ENCODE assay signal across 9 cellular contexts in genomic region chr10:71837085-71837827, GRCh38. TPM values are rescaled to one million over a fixed set of nuclear protein-coding genes. Genes with fewer than 3 reads are reported as not detected.
DNase-seq lines count a peak whose midpoint lies in the region; ATAC-seq and TF ChIP-seq lines count a peak whose summit lies in the region.
"Had no signal": no experiment of that assay in that cellular context is flagged by ENCODE, and none has a peak within 500 bp of the region (broad histone marks: within the 10 kb centered on the region; RNA-seq: fewer than 3 reads in every experiment).

No MANE protein-coding gene starts in this region.

- peak overlapping the region; percentile 40 to 62 (median 47) for H3K9ac ChIP-seq in skeletal muscle tissue (ENCODE audit: low read depth in 1 of 3, low read length in 3 of 3)

- H3K27me3 ChIP-seq in skeletal muscle tissue (ENCODE audit: control insufficient read depth in 3 of 3, insufficient read depth in 3 of 3, low read length in 3 of 3) = no peaks in the 10 kb centered on the region
- H3K27me3 ChIP-seq: SJSA1 had no signal

- in situ Hi-C loops in SK-MEL-5 (cut with HindIII; ENCODE audit: low pct_unique_long_range_greater_than_20kb, low sequenced_read_pairs) = no loop called here

- H3K4me1 ChIP-seq in skeletal muscle tissue (ENCODE audit: control insufficient read depth in 3 of 3, insufficient read depth in 3 of 3, low read length in 3 of 3) = peaks cover 50 to 80% (median 75%) of the 10 kb centered on the region in 3 donors

- H3K4me3 ChIP-seq in GM12875 (ENCODE audit: low read depth, low read length) (no peak overlapping the region), skeletal muscle tissue (ENCODE audit: low read length in 3 of 3) (peak overlapping the region; percentile 4 to 13 (median 8))
- H3K4me3 ChIP-seq: SJSA1 had no signal

- H3K36me3 ChIP-seq in skeletal muscle tissue (ENCODE audit: control insufficient read depth in 3 of 3, insufficient read depth in 3 of 3, low read length in 3 of 3) = peaks cover 12 to 13% (median 12%) of the 10 kb centered on the region in 3 donors

- no peaks in the 10 kb centered on the region for H3K9me3 ChIP-seq in skeletal muscle tissue (ENCODE audit: control insufficient read depth in 3 of 3, low read length in 3 of 3)
- H3K9me3 ChIP-seq: SJSA1 had no signal

- no peak for ATAC-seq in GM21515 (IDR thresholded peaks at IDR 0.05; ENCODE audit: unreplicated experiment)

- DNase-seq in SK-MEL-5 (ENCODE audit: low read depth, low spot score) (peak; percentile 59), germinal center (ENCODE audit: low spot score) (peak; percentile 39), COR-L47 (lab: John Stamatoyannopoulos, UW) (no peak), NCI-H774 (lab: John Stamatoyannopoulos, UW) (no peak), NK-92 (lab: John Stamatoyannopoulos, UW; ENCODE audit: unreplicated experiment) (no peak)

- H3K27ac ChIP-seq in skeletal muscle tissue (ENCODE audit: low read depth, low read length) = peak overlapping the region; percentile 84

- peak; percentile 79 for TF ChIP-seq CTCF in GM12875 (IDR thresholded peaks at IDR 0.05; ENCODE audit: borderline replicate concordance, insufficient read depth, low read depth, low read length)

RNA-seq across cellular contexts. Expression of gene PSAP, which starts 13.8 kb away (rescaled TPM):
- total RNA-seq in SK-MEL-5 (2014; rRNA removed; shearing (Covaris generic)) = 1,457 and 1,499 TPM in 2 replicates
- 3,343 and 3,961 TPM in 2 replicates for polyA plus RNA-seq in SK-MEL-5 (2015; cell fraction: cytosol; rRNA removed)
- polyA plus RNA-seq in SK-MEL-5 (2015; cell fraction: nucleus; rRNA removed) = 1,221 and 1,304 TPM in 2 replicates
- total RNA-seq in skeletal muscle tissue = 369 TPM

Comparison
In these comparisons a context has a peak if more than half of its experiments do, and no peak if none do; other contexts are left out.
1. DNase-seq: peak in SK-MEL-5 (single experiment) and germinal center (single experiment); none in COR-L47 (single experiment), NCI-H774 (single experiment) and NK-92 (single experiment).